14 cellular contexts compared by ENCODE assay signal in genomic region chr22:36320553-36320952, GRCh38.
DNase-seq lines count a peak whose midpoint lies in the region; ATAC-seq and TF ChIP-seq lines count a peak whose summit lies in the region.
"Had no signal": no experiment of that assay in that cellular context is flagged by ENCODE, and none has a peak within 500 bp of the region (broad histone marks: within the 10 kb centered on the region; RNA-seq: fewer than 3 reads in every experiment).

No MANE protein-coding gene starts in this region.

- CTCF ChIA-PET in activated CD8-positive, alpha-beta T cell treated with anti-CD3 and anti-CD28 coated beads for 36 hours (lab: Charles Lee), result interaction anchor here (0.9 to 2.8 kb wide), 2 partner anchors 19 to 42 kb away, joined by 3 to 14 read pairs; no protein-coding TSS in a partner anchor
- CTCF ChIA-PET in activated CD8-positive, alpha-beta T cell treated with anti-CD3 and anti-CD28 coated beads, Interleukin-2, amount 10 ng/mL, durations not matched to agents 7 days and 5 days (lab: Charles Lee), result interaction anchor here (1.6 to 1.8 kb wide), 2 partner anchors 19 to 150 kb away, joined by 4 to 6 read pairs; no protein-coding TSS in a partner anchor

- no peak for TF ChIP-seq EP300 in stomach (IDR thresholded peaks at IDR 0.05)

- peaks cover 70% of the 10 kb centered on the region for H3K36me3 Mint-ChIP-seq in activated CD8-positive, alpha-beta T cell treated with anti-CD3 and anti-CD28 coated beads for 36 hours (ENCODE audit: low read depth)
- peaks cover 78% of the 10 kb centered on the region for H3K36me3 Mint-ChIP-seq in activated CD8-positive, alpha-beta T cell treated with anti-CD3 and anti-CD28 coated beads, Interleukin-2, amount 10 ng/mL, durations not matched to agents 7 days and 5 days (ENCODE audit: low read depth)
- H3K36me3 Mint-ChIP-seq in activated naive CD4-positive, alpha-beta T cell treated with anti-CD3 and anti-CD28 coated beads, Interleukin-2, amount 50 U/mL, for 72 hours, result peaks cover 32 to 43% of the 10 kb centered on the region in 2 donors

- intact Hi-C loops in activated CD8-positive, alpha-beta T cell treated with anti-CD3 and anti-CD28 coated beads for 36 hours (cut with micrococcal nuclease), result no loop called here
- intact Hi-C loops in lower lobe of right lung (cut with DNase I) (no loop called here), stomach (cut with DNase I; ENCODE audit: low total_unique reads) (no loop called here)

- no peak for DNase-seq in activated CD8-positive, alpha-beta T cell treated with anti-CD3 and anti-CD28 coated beads for 36 hours
- no peak for DNase-seq in activated CD8-positive, alpha-beta T cell treated with anti-CD3 and anti-CD28 coated beads, Interleukin-2, amount 10 ng/mL, durations not matched to agents 7 days and 5 days
- DNase-seq in activated naive CD4-positive, alpha-beta T cell treated with anti-CD3 and anti-CD28 coated beads, Interleukin-2, amount 50 U/mL, for 72 hours (ENCODE audit: low spot score in 2 of 2), result no peak
- DNase-seq in lower lobe of right lung (no peak), stomach (no peak), EL (no peak)
- no peak for DNase-seq in stimulated activated CD8-positive, alpha-beta memory T cell treated with anti-CD3 and anti-CD28 coated beads, Interleukin-4, amount 100 ng/mL, for 48 hours
- DNase-seq: activated CD4-positive, alpha-beta T cell treated with anti-CD3 and anti-CD28 coated beads for 36 hours; Calu3; central memory CD4-positive, alpha-beta T cell; SW 1271; testis had no signal

- H3K9me3 ChIP-seq in lower lobe of right lung (no peaks in the 10 kb centered on the region), stomach (no peaks in the 10 kb centered on the region)
- H3K9me3 ChIP-seq: testis had no signal

- ATAC-seq in activated CD8-positive, alpha-beta T cell treated with anti-CD3 and anti-CD28 coated beads for 36 hours, result no peak
- no peak for ATAC-seq in activated CD8-positive, alpha-beta T cell treated with anti-CD3 and anti-CD28 coated beads, Interleukin-2, amount 10 ng/mL, durations not matched to agents 7 days and 5 days
- ATAC-seq in activated naive CD4-positive, alpha-beta T cell treated with anti-CD3 and anti-CD28 coated beads, Interleukin-2, amount 50 U/mL, for 72 hours, result no peak
- ATAC-seq in lower lobe of right lung (no peak), HG02642 (IDR thresholded peaks at IDR 0.05; ENCODE audit: poor library complexity, unreplicated experiment) (no peak)
- ATAC-seq: activated CD4-positive, alpha-beta T cell treated with anti-CD3 and anti-CD28 coated beads for 36 hours had no signal

- peak overlapping the region; percentile 3 for H3K27ac Mint-ChIP-seq in activated CD8-positive, alpha-beta T cell treated with anti-CD3 and anti-CD28 coated beads for 36 hours
- H3K27ac Mint-ChIP-seq in activated CD8-positive, alpha-beta T cell treated with anti-CD3 and anti-CD28 coated beads, Interleukin-2, amount 10 ng/mL, durations not matched to agents 7 days and 5 days, result no peak overlapping the region
- H3K27ac Mint-ChIP-seq in activated naive CD4-positive, alpha-beta T cell treated with anti-CD3 and anti-CD28 coated beads, Interleukin-2, amount 50 U/mL, for 72 hours, result peak overlapping the region; percentile 74 to 95
- H3K27ac Mint-ChIP-seq: activated CD4-positive, alpha-beta T cell treated with anti-CD3 and anti-CD28 coated beads for 36 hours; activated T-helper 2 cell treated with anti-CD3 and anti-CD28 coated beads, Interferon-gamma antibody, Interleukin-2, Interleukin-4, amounts not matched to agents 10 μg/mL and 5 μg/mL and 100 μg/mL, durations not matched to agents 14 hours and 24 hours and 36 hours had no signal

- H3K9me3 Mint-ChIP-seq in activated CD8-positive, alpha-beta T cell treated with anti-CD3 and anti-CD28 coated beads for 36 hours, result no peaks in the 10 kb centered on the region
- H3K9me3 Mint-ChIP-seq in activated CD8-positive, alpha-beta T cell treated with anti-CD3 and anti-CD28 coated beads, Interleukin-2, amount 10 ng/mL, durations not matched to agents 7 days and 5 days (ENCODE audit: insufficient read depth), result no peaks in the 10 kb centered on the region
- no peaks in the 10 kb centered on the region for H3K9me3 Mint-ChIP-seq in activated naive CD4-positive, alpha-beta T cell treated with anti-CD3 and anti-CD28 coated beads, Interleukin-2, amount 50 U/mL, for 72 hours
- H3K9me3 Mint-ChIP-seq: activated T-helper 2 cell treated with anti-CD3 and anti-CD28 coated beads, Interferon-gamma antibody, Interleukin-2, Interleukin-4, amounts not matched to agents 10 μg/mL and 5 μg/mL and 100 μg/mL, durations not matched to agents 14 hours and 24 hours and 36 hours had no signal

- H3K36me3 ChIP-seq in lower lobe of right lung (peaks cover 100% of the 10 kb centered on the region), stomach (peaks cover 87 to 100% (median 95%) of the 10 kb centered on the region in 4 donors)

- H3K4me3 ChIP-seq in lower lobe of right lung, result no peak overlapping the region
- H3K4me3 ChIP-seq in stomach, result no peak overlapping the region
- H3K4me3 ChIP-seq: testis had no signal

- TF ChIP-seq POLR2A in stomach (IDR thresholded peaks at IDR 0.05), result no peak

- H3K27me3 Mint-ChIP-seq in activated CD8-positive, alpha-beta T cell treated with anti-CD3 and anti-CD28 coated beads for 36 hours, result no peaks in the 10 kb centered on the region
- H3K27me3 Mint-ChIP-seq in activated CD8-positive, alpha-beta T cell treated with anti-CD3 and anti-CD28 coated beads, Interleukin-2, amount 10 ng/mL, durations not matched to agents 7 days and 5 days (ENCODE audit: low read depth), result no peaks in the 10 kb centered on the region
- H3K27me3 Mint-ChIP-seq: activated CD4-positive, alpha-beta T cell treated with anti-CD3 and anti-CD28 coated beads for 36 hours had no signal

- H3K27me3 ChIP-seq in lower lobe of right lung (ENCODE audit: low read depth) (no peaks in the 10 kb centered on the region), stomach (no peaks in the 10 kb centered on the region)
- H3K27me3 ChIP-seq: testis had no signal

- POLR2A ChIA-PET in activated CD8-positive, alpha-beta T cell treated with anti-CD3 and anti-CD28 coated beads for 36 hours (lab: Charles Lee), result interaction anchor here (1.0 to 44.1 kb wide), 3 partner anchors 8 to 48 kb away, joined by 3 to 1125 read pairs (median 14); partner anchors contain the start of gene MYH9
- POLR2A ChIA-PET in activated CD8-positive, alpha-beta T cell treated with anti-CD3 and anti-CD28 coated beads, Interleukin-2, amount 10 ng/mL, durations not matched to agents 7 days and 5 days (lab: Charles Lee), result no interaction called here

- H3K4me1 ChIP-seq in lower lobe of right lung (peaks cover 51% of the 10 kb centered on the region), stomach (peaks cover 31 to 41% (median 32%) of the 10 kb centered on the region in 4 donors)

- TF ChIP-seq CTCF in activated CD8-positive, alpha-beta T cell treated with anti-CD3 and anti-CD28 coated beads for 36 hours (IDR thresholded peaks at IDR 0.05), result no peak
- TF ChIP-seq CTCF in lower lobe of right lung (IDR thresholded peaks at IDR 0.05), result no peak
- TF ChIP-seq CTCF in stomach (IDR thresholded peaks at IDR 0.05), result no peak

- WGBS in stomach, 5 donors, result 50 to 69% (median 62%) methylated on average over 7 to 9 of the region's 9 CpGs

- H3K4me1 Mint-ChIP-seq in activated CD8-positive, alpha-beta T cell treated with anti-CD3 and anti-CD28 coated beads for 36 hours (ENCODE audit: low read depth), result no peaks in the 10 kb centered on the region
- H3K4me1 Mint-ChIP-seq in activated CD8-positive, alpha-beta T cell treated with anti-CD3 and anti-CD28 coated beads, Interleukin-2, amount 10 ng/mL, durations not matched to agents 7 days and 5 days (ENCODE audit: low read depth), result peaks cover 2% of the 10 kb centered on the region
- H3K4me1 Mint-ChIP-seq: activated CD4-positive, alpha-beta T cell treated with anti-CD3 and anti-CD28 coated beads for 36 hours had no signal

- peak overlapping the region; percentile 90 for H3K27ac ChIP-seq in lower lobe of right lung
- peak overlapping the region in 4 of 5 donors; percentile 95 to 100 (median 95) for H3K27ac ChIP-seq in stomach
- H3K27ac ChIP-seq: testis had no signal

- H3K4me3 Mint-ChIP-seq in activated CD8-positive, alpha-beta T cell treated with anti-CD3 and anti-CD28 coated beads for 36 hours, result no peak overlapping the region
- no peak overlapping the region for H3K4me3 Mint-ChIP-seq in activated CD8-positive, alpha-beta T cell treated with anti-CD3 and anti-CD28 coated beads, Interleukin-2, amount 10 ng/mL, durations not matched to agents 7 days and 5 days
- H3K4me3 Mint-ChIP-seq: activated CD4-positive, alpha-beta T cell treated with anti-CD3 and anti-CD28 coated beads for 36 hours had no signal
